ENCODE assay signal across 8 cellular contexts in the genomic region with DNA sequence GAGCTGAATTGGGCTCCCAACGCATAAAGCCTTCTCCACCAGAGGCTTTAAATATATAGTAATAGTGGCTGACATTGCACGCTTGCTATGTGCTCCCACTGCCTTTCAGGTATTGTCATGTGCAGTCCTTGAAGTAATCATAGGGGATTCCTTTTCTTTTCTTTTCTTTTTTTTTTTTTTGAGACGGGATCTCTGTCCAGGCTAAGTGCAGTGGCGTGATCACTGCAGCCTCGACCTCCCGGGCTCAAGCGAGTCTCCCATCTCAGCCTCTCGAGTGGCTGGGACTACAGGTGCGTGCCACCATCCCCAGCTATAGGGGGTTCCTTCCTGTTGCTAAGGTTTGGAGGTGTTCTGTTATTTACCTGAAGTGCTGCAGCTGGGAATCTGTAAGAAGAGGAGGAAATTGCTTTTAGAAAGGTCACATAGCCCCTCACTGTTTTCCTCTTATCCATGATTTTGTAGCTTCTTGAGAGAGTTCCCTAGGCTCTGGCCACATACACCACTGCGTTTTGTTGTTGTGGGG. TPM values are rescaled to one million over a fixed set of nuclear protein-coding genes. Genes with fewer than 3 reads are reported as not detected.
DNase-seq lines count a peak whose midpoint lies in the region; ATAC-seq and TF ChIP-seq lines count a peak whose summit lies in the region.

No MANE protein-coding gene starts in this region.

- POLR2A ChIA-PET in HEK293 (lab: Yijun Ruan, JAX): interaction anchor here (0.6 to 3.4 kb wide), 21 partner anchors 8 to 487 kb away, joined by 5 to 36 read pairs (median 14); a partner anchor contains a TSS

- peak overlapping the region; percentile 93 for H3K27ac Mint-ChIP-seq in activated T-helper 17 cell treated with anti-CD3 and anti-CD28 coated beads, Interleukin-2, amount 50 U/mL, for 72 hours
- H3K27ac Mint-ChIP-seq in stimulated activated effector memory CD8-positive, alpha-beta T cell treated with anti-CD3 and anti-CD28 coated beads, Interleukin-12 subunit alpha, Interleukin-12 subunit beta, amount 100 ng/mL, for 72 hours: peak overlapping the region; percentile 99

- CTCF ChIA-PET in HEK293 (lab: Yijun Ruan, JAX): interaction anchor here (0.6 to 2.5 kb wide), 11 partner anchors 11 to 485 kb away, joined by 3 to 14 read pairs (median 4); a partner anchor contains a TSS

- peaks cover 74% of the 10 kb centered on the region for H3K36me3 Mint-ChIP-seq in activated T-helper 17 cell treated with anti-CD3 and anti-CD28 coated beads, Interleukin-2, amount 50 U/mL, for 72 hours (ENCODE audit: low read depth)
- peaks cover 69% of the 10 kb centered on the region for H3K36me3 Mint-ChIP-seq in stimulated activated effector memory CD8-positive, alpha-beta T cell treated with anti-CD3 and anti-CD28 coated beads, Interleukin-12 subunit alpha, Interleukin-12 subunit beta, amount 100 ng/mL, for 72 hours

- H3K27ac ChIP-seq in HEK293 (ENCODE audit: extremely low read depth, low read depth, low read length): peak overlapping the region; percentile 99

- TF ChIP-seq CTCF in HEK293 (tag by site-specific recombination; IDR thresholded peaks at IDR 0.05): no peak

- H3K36me3 ChIP-seq in HEK293 (ENCODE audit: control insufficient read depth in 2 of 2, insufficient read depth in 1 of 2, low read length in 2 of 2): peaks cover 36 to 59% of the 10 kb centered on the region in 2 experiments

- H3K9me3 Mint-ChIP-seq in activated T-helper 17 cell treated with anti-CD3 and anti-CD28 coated beads, Interleukin-2, amount 50 U/mL, for 72 hours: no peaks in the 10 kb centered on the region
- H3K9me3 Mint-ChIP-seq in stimulated activated effector memory CD8-positive, alpha-beta T cell treated with anti-CD3 and anti-CD28 coated beads, Interleukin-12 subunit alpha, Interleukin-12 subunit beta, amount 100 ng/mL, for 72 hours: no peaks in the 10 kb centered on the region

- ATAC-seq in activated T-helper 17 cell treated with anti-CD3 and anti-CD28 coated beads, Interleukin-2, amount 50 U/mL, for 72 hours (replicated peaks): no peak
- no peak for ATAC-seq in stimulated activated effector memory CD8-positive, alpha-beta T cell treated with anti-CD3 and anti-CD28 coated beads, Interleukin-12 subunit alpha, Interleukin-12 subunit beta, amount 100 ng/mL, for 72 hours
- ATAC-seq in HG03135 (IDR thresholded peaks at IDR 0.05; ENCODE audit: unreplicated experiment): no peak
- ATAC-seq in activated CD4-positive, CD25-positive, alpha-beta regulatory T cell treated with anti-CD3 and anti-CD28 coated beads, Interleukin-2, amount 50 U/mL, for 24 hours: no peak

- H3K4me3 ChIP-seq in HEK293 (ENCODE audit: low read depth, low read length): peak overlapping the region; percentile 64
- peak overlapping the region; percentile 99 for H3K4me3 ChIP-seq in iPS-11a (ENCODE audit: low read depth, low read length)

- no peaks in the 10 kb centered on the region for H3K27me3 Mint-ChIP-seq in activated T-helper 17 cell treated with anti-CD3 and anti-CD28 coated beads, Interleukin-2, amount 50 U/mL, for 72 hours

- peaks cover 12% of the 10 kb centered on the region for H3K4me1 ChIP-seq in HEK293 (ENCODE audit: control insufficient read depth, insufficient read depth, low read length)

- peak overlapping the region; percentile 83 for H3K4me3 Mint-ChIP-seq in activated T-helper 17 cell treated with anti-CD3 and anti-CD28 coated beads, Interleukin-2, amount 50 U/mL, for 72 hours
- peak overlapping the region; percentile 94 for H3K4me3 Mint-ChIP-seq in stimulated activated effector memory CD8-positive, alpha-beta T cell treated with anti-CD3 and anti-CD28 coated beads, Interleukin-12 subunit alpha, Interleukin-12 subunit beta, amount 100 ng/mL, for 72 hours

- DNase-seq in stimulated activated effector memory CD8-positive, alpha-beta T cell treated with anti-CD3 and anti-CD28 coated beads, Interleukin-12 subunit alpha, Interleukin-12 subunit beta, amount 100 ng/mL, for 72 hours (ENCODE audit: low spot score in 2 of 2): no peak
- DNase-seq in HK-2 (ENCODE audit: unreplicated experiment) (no peak), HUDEP-2 (lab: John Stamatoyannopoulos, UW; ENCODE audit: unreplicated experiment in 76 of 76) (no peak)

- H3K4me1 Mint-ChIP-seq in activated T-helper 17 cell treated with anti-CD3 and anti-CD28 coated beads, Interleukin-2, amount 50 U/mL, for 72 hours: peaks cover 4% of the 10 kb centered on the region
- peaks cover 26% of the 10 kb centered on the region for H3K4me1 Mint-ChIP-seq in stimulated activated effector memory CD8-positive, alpha-beta T cell treated with anti-CD3 and anti-CD28 coated beads, Interleukin-12 subunit alpha, Interleukin-12 subunit beta, amount 100 ng/mL, for 72 hours

- no peaks in the 10 kb centered on the region for H3K9me3 ChIP-seq in HEK293 (ENCODE audit: control insufficient read depth, insufficient read depth, low read depth, low read length)

TF ChIP-seq in HEK293, 187 proteins besides CTCF, POLR2A, EP300 and RAD21:
- TF ChIP-seq HOXC10 (CRISPR knock-in tag; IDR thresholded peaks at IDR 0.05) (no peak), ZNF404 (tag by site-specific recombination; IDR thresholded peaks at IDR 0.05) (no peak), RBAK (tag by site-specific recombination; IDR thresholded peaks at IDR 0.05) (no peak), SCRT2 (tag by site-specific recombination; IDR thresholded peaks at IDR 0.05) (no peak), HOXA7 (CRISPR knock-in tag; IDR thresholded peaks at IDR 0.05; ENCODE audit: borderline replicate concordance) (no peak), ZNF350 (tag by site-specific recombination; IDR thresholded peaks at IDR 0.05) (no peak), BCL11A (tag by site-specific recombination; IDR thresholded peaks at IDR 0.05; ENCODE audit: low read depth) (no peak), ZNF707 (tag by site-specific recombination; IDR thresholded peaks at IDR 0.05) (no peak), ZNF544 (tag by site-specific recombination; IDR thresholded peaks at IDR 0.05) (no peak), MEIS1 (CRISPR knock-in tag; IDR thresholded peaks at IDR 0.05; ENCODE audit: borderline replicate concordance) (no peak), GLI4 (tag by site-specific recombination; IDR thresholded peaks at IDR 0.05) (no peak), ZFP41 (tag by site-specific recombination; IDR thresholded peaks at IDR 0.05; ENCODE audit: borderline replicate concordance) (no peak)

RNA-seq across cellular contexts. Expression of a gene that starts 0.8 kb away (rescaled TPM):
- 1,000 to 10,000 TPM; 1,154 to 1,186 TPM for total RNA-seq in activated T-helper 17 cell treated with anti-CD3 and anti-CD28 coated beads, Interleukin-2, amount 50 U/mL, for 72 hours

RNA-seq across cellular contexts. Expression of a gene that starts 7.5 kb away (rescaled TPM):
- 10 to 100 TPM; 38.4 to 45.4 TPM for total RNA-seq in activated T-helper 17 cell treated with anti-CD3 and anti-CD28 coated beads, Interleukin-2, amount 50 U/mL, for 72 hours

RNA-seq across cellular contexts. Expression of a gene that starts 18.7 kb away (rescaled TPM):
- total RNA-seq in activated T-helper 17 cell treated with anti-CD3 and anti-CD28 coated beads, Interleukin-2, amount 50 U/mL, for 72 hours: 10 to 100 TPM; 15.7 to 21.9 TPM

RNA-seq across cellular contexts. Expression of a gene that starts 19.2 kb away (rescaled TPM):
- 1 to 10 TPM; 1.4 to 2.7 TPM for total RNA-seq in activated T-helper 17 cell treated with anti-CD3 and anti-CD28 coated beads, Interleukin-2, amount 50 U/mL, for 72 hours

RNA-seq across cellular contexts. Expression of a gene that starts 23.1 kb away (rescaled TPM):
- total RNA-seq in activated T-helper 17 cell treated with anti-CD3 and anti-CD28 coated beads, Interleukin-2, amount 50 U/mL, for 72 hours: 10 to 100 TPM; 30.9 to 36.5 TPM
